8 cellular contexts compared by ENCODE assay signal in the genomic region with DNA sequence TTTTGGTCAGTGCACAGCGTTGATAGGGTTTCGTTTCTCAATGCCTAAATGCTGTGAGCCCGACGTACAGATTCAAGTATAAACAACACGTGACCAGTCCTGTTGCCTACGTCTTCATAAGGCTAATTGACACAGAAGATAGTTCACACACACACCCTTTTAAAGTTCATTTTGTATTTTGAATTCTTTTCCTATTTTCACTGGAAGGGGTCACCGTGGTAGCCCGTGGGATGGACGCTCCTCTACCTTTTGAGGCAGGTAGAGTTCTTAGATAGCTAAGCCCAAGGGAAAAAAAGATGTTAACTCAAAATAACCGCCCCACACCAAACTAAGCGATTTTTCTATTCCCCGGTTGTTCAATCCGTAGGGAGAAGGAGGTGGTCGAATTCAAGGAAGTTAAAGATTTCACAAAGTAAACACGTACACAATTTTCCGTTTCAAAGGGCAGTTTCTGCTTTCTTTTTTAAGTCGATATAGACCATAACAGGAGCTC. TPM values are rescaled to one million over a fixed set of nuclear protein-coding genes. Genes with fewer than 3 reads are reported as not detected.
A peak's percentile ranks its signal among the peaks of the same experiment; 100 is the strongest.
DNase-seq lines count a peak whose midpoint lies in the region; TF ChIP-seq lines count a peak whose summit lies in the region.

No MANE protein-coding gene starts in this region.

- peaks cover 9% of the 10 kb centered on the region; the same call in 1 of the 2 replicates for H3K36me3 Mint-ChIP-seq in HFFc6 (ENCODE audit: low read depth)

- intact Hi-C loops in A673 (cut with micrococcal nuclease; ENCODE audit: unreplicated experiment) (loop anchor here (5.0 kb wide), 2 partner anchors 52 to 172 kb away; partner anchors contain the start of gene NT5C3A), dorsolateral prefrontal cortex (cut with DNase I) (loop anchor here (1.0 to 5.0 kb wide), 2 partner anchors 52 to 67 kb away; partner anchors contain the start of gene FKBP9 (in 1 of the 2)), thyroid gland (cut with DNase I) (no loop called here)

- no peak for TF ChIP-seq CTCF in A673 (conservative IDR thresholded peaks at IDR 0.05; ENCODE audit: low read depth, low read length)
- no peak for TF ChIP-seq CTCF in HFFc6 (IDR thresholded peaks at IDR 0.05)
- TF ChIP-seq CTCF in dorsolateral prefrontal cortex (IDR thresholded peaks at IDR 0.05 in 54 of 56, conservative IDR thresholded peaks at IDR 0.05 in 2 of 56; ENCODE audit: low read depth in 1 of 56, partially characterized antibody in 56 of 56), result peak in 1 of 56 donors; percentile 6
- no peak for TF ChIP-seq CTCF in thyroid gland (IDR thresholded peaks at IDR 0.05)

- H3K36me3 ChIP-seq in A673 (ENCODE audit: insufficient read depth, low read length, poor library complexity, severe bottlenecking) (no peaks in the 10 kb centered on the region), thyroid gland (no peaks in the 10 kb centered on the region)

- H3K27ac ChIP-seq in A673 (ENCODE audit: low read depth, low read length, poor library complexity, severe bottlenecking) (peak overlapping the region; percentile 92), dorsolateral prefrontal cortex (peak overlapping the region; percentile 65 to 99 (median 96)), thyroid gland (peak overlapping the region; percentile 84 to 100 (median 95))

- peak overlapping the region; percentile 90 for H3K27ac Mint-ChIP-seq in HFFc6

- H3K27me3 Mint-ChIP-seq in HFFc6 (ENCODE audit: insufficient read depth), result peaks cover 4% of the 10 kb centered on the region

- H3K4me1 ChIP-seq in A673 (ENCODE audit: insufficient read depth, low read length, poor library complexity, severe bottlenecking) (peaks cover 38% of the 10 kb centered on the region), mononuclear cell (ENCODE audit: insufficient read depth, low read length) (peaks cover 44% of the 10 kb centered on the region), thyroid gland (peaks cover 24 to 46% of the 10 kb centered on the region in 2 donors)

- H3K4me1 Mint-ChIP-seq in HFFc6 (ENCODE audit: low read depth), result peaks cover 56% of the 10 kb centered on the region

- H3K27me3 ChIP-seq in A673 (replicated peaks; ENCODE audit: insufficient read depth, low read depth, low read length, poor library complexity) (no peaks in the 10 kb centered on the region), dorsolateral prefrontal cortex (no peaks in the 10 kb centered on the region), mononuclear cell (ENCODE audit: insufficient read depth, low read length) (no peaks in the 10 kb centered on the region), thyroid gland (no peaks in the 10 kb centered on the region)

- H3K9me3 ChIP-seq in A673 (ENCODE audit: low read depth, low read length, poor library complexity, severe bottlenecking), result no peaks in the 10 kb centered on the region
- no peaks in the 10 kb centered on the region for H3K9me3 ChIP-seq in mononuclear cell (ENCODE audit: low read depth, low read length)
- H3K9me3 ChIP-seq in thyroid gland, result no peaks in the 10 kb centered on the region

- BruUV-seq in A673 (replicated peaks; lab: Mats Ljungman, UMichigan), result TSS peak; percentile 42

- TF ChIP-seq POLR2A in thyroid gland (IDR thresholded peaks at IDR 0.05), result no peak

- POLR2A ChIA-PET in A673 (lab: Charles Lee; ENCODE audit: low non-redundant PET), result no interaction called here

- DNase-seq in A673 (ENCODE audit: low spot score), result peak; percentile 70
- peak; percentile 49 for DNase-seq in GF-D8 (lab: John Stamatoyannopoulos, UW)
- peak; percentile 36 for DNase-seq in HFFc6
- peak; percentile 63 for DNase-seq in MV-4-11 (lab: John Stamatoyannopoulos, UW)
- DNase-seq in T-helper 9 cell, result peak; percentile 15
- DNase-seq in dorsolateral prefrontal cortex, result peak in 2 of 10 donors; percentile 14 to 24
- DNase-seq in thyroid gland, result peak in 1 of 2 donors; percentile 2

- CTCF ChIA-PET in A673 (lab: Charles Lee), result interaction anchor here (0.6 kb wide), 2 partner anchors 44 to 48 kb away, joined by 3 to 4 read pairs; no protein-coding TSS in a partner anchor

- no peaks in the 10 kb centered on the region for H3K9me3 Mint-ChIP-seq in HFFc6

- WGBS in thyroid gland, 2 donors, result 1% methylated on average over 17 of the region's 17 CpGs

- H3K4me3 ChIP-seq in A673 (ENCODE audit: low read depth, low read length, poor library complexity, severe bottlenecking), result peak overlapping the region; percentile 81
- peak overlapping the region; percentile 44 to 90 (median 77) for H3K4me3 ChIP-seq in dorsolateral prefrontal cortex
- peak overlapping the region; percentile 90 for H3K4me3 ChIP-seq in mononuclear cell (ENCODE audit: low read length)
- H3K4me3 ChIP-seq in thyroid gland (replicated peaks in 1 of 3), result peak overlapping the region; percentile 28 to 92 (median 73)

- peak overlapping the region; percentile 88 for H3K4me3 Mint-ChIP-seq in HFFc6

RNA-seq across cellular contexts. Expression of gene KBTBD2, which starts 1.0 kb away (rescaled TPM):
- total RNA-seq in A673 (2021) (48.7 and 51.0 TPM in 2 replicates), dorsolateral prefrontal cortex (10 to 100 TPM; 29.1 to 48.6 (median 40.9) TPM), mononuclear cell (169 TPM), thyroid gland (10 to 100 TPM; 35.1 to 49.8 (median 42.5) TPM)
- total RNA-seq in HFFc6 (2021; fragmentation: NEBNext Ultra II Directional; extraction: Animal tissue kit (Norgen Biotek cat#: 25700)), result 10 to 100 TPM; 20.8 to 24.5 (median 22.0) TPM
